ENCODE assay signal across 18 cellular contexts in genomic region chr12:47273191-47273626, GRCh38.
DNase-seq lines count a peak whose midpoint lies in the region; ATAC-seq and TF ChIP-seq lines count a peak whose summit lies in the region.
"Had no signal": no experiment of that assay in that cellular context is flagged by ENCODE, and none has a peak within 500 bp of the region (broad histone marks: within the 10 kb centered on the region; RNA-seq: fewer than 3 reads in every experiment).

No MANE protein-coding gene starts in this region.

- H3K36me3 ChIP-seq in breast epithelium (no peaks in the 10 kb centered on the region), tibial artery (no peaks in the 10 kb centered on the region), esophagus squamous epithelium (no peaks in the 10 kb centered on the region)
- H3K36me3 ChIP-seq: thoracic aorta had no signal

- DNase-seq in MCF 10A (ENCODE audit: unreplicated experiment): peak; percentile 70
- no peak for DNase-seq in breast epithelium (ENCODE audit: low spot score in 2 of 2)
- DNase-seq in activated T-helper 2 cell treated with anti-CD3 and anti-CD28 coated beads, Interferon-gamma antibody, Interleukin-2, Interleukin-4, amounts not matched to agents 10 μg/mL and 5 μg/mL and 100 μg/mL, durations not matched to agents 14 hours and 24 hours and 36 hours (ENCODE audit: low spot score): no peak
- DNase-seq in islet precursor cell: peak; percentile 64
- no peak for DNase-seq in tibial artery
- DNase-seq in DMS 273 (lab: John Stamatoyannopoulos, UW; ENCODE audit: unreplicated experiment): no peak
- no peak for DNase-seq in esophagus squamous epithelium (lab: John Stamatoyannopoulos, UW)
- no peak for DNase-seq in left lobe of liver (ENCODE audit: low spot score)
- DNase-seq: activated CD8-positive, alpha-beta memory T cell treated with anti-CD3 and anti-CD28 coated beads, Interleukin-2, amount 50 U/mL, for 4 hours; amygdala; DMS 273 treated with DMSO at 0.1 percent for 48 hours; hypothalamus; MM.1S; NCI-H2029; NCI-H524 had no signal

- peak overlapping the region; percentile 44 for H3K27ac Mint-ChIP-seq in MCF 10A (ENCODE audit: low read depth, unreplicated experiment)
- H3K27ac Mint-ChIP-seq in activated T-helper 2 cell treated with anti-CD3 and anti-CD28 coated beads, Interferon-gamma antibody, Interleukin-2, Interleukin-4, amounts not matched to agents 10 μg/mL and 5 μg/mL and 100 μg/mL, durations not matched to agents 14 hours and 24 hours and 36 hours: peak overlapping the region; percentile 8
- H3K27ac Mint-ChIP-seq: WTC11 had no signal

- TF ChIP-seq POLR2A in breast epithelium (IDR thresholded peaks at IDR 0.05): no peak
- TF ChIP-seq POLR2A in esophagus squamous epithelium (IDR thresholded peaks at IDR 0.05): no peak

- CTCF ChIA-PET in MCF 10A (lab: Yijun Ruan, JAX): interaction anchor here (0.6 to 1.4 kb wide), 5 partner anchors 11 to 124 kb away, joined by 3 to 4 read pairs (median 4); no protein-coding TSS in a partner anchor

- H3K9me3 ChIP-seq in breast epithelium (no peaks in the 10 kb centered on the region), tibial artery (no peaks in the 10 kb centered on the region), esophagus squamous epithelium (no peaks in the 10 kb centered on the region)
- H3K9me3 ChIP-seq: thoracic aorta had no signal

- H3K36me3 Mint-ChIP-seq in MCF 10A (ENCODE audit: insufficient read depth, unreplicated experiment): no peaks in the 10 kb centered on the region
- no peaks in the 10 kb centered on the region for H3K36me3 Mint-ChIP-seq in activated T-helper 2 cell treated with anti-CD3 and anti-CD28 coated beads, Interferon-gamma antibody, Interleukin-2, Interleukin-4, amounts not matched to agents 10 μg/mL and 5 μg/mL and 100 μg/mL, durations not matched to agents 14 hours and 24 hours and 36 hours (ENCODE audit: low read depth)
- H3K36me3 Mint-ChIP-seq: WTC11 had no signal

- no peaks in the 10 kb centered on the region for H3K27me3 ChIP-seq in breast epithelium
- H3K27me3 ChIP-seq in tibial artery: no peaks in the 10 kb centered on the region
- H3K27me3 ChIP-seq in esophagus squamous epithelium: no peaks in the 10 kb centered on the region

- TF ChIP-seq CTCF in MCF 10A (IDR thresholded peaks at IDR 0.05; ENCODE audit: unreplicated experiment) (no peak), breast epithelium (IDR thresholded peaks at IDR 0.05) (no peak), tibial artery (IDR thresholded peaks at IDR 0.05) (no peak), esophagus squamous epithelium (IDR thresholded peaks at IDR 0.05) (no peak)

- POLR2A ChIA-PET in MCF 10A (lab: Yijun Ruan, JAX): interaction anchor here (0.6 to 2.5 kb wide), 11 partner anchors 21 to 1283 kb away, joined by 3 to 10 read pairs (median 3); no protein-coding TSS in a partner anchor

- BruUV-seq in MCF 10A (replicated peaks; lab: Mats Ljungman, UMichigan): no TSS peak

- no peaks in the 10 kb centered on the region for H3K27me3 Mint-ChIP-seq in MCF 10A (ENCODE audit: insufficient read depth, unreplicated experiment)
- H3K27me3 Mint-ChIP-seq in activated T-helper 2 cell treated with anti-CD3 and anti-CD28 coated beads, Interferon-gamma antibody, Interleukin-2, Interleukin-4, amounts not matched to agents 10 μg/mL and 5 μg/mL and 100 μg/mL, durations not matched to agents 14 hours and 24 hours and 36 hours (ENCODE audit: low read depth): no peaks in the 10 kb centered on the region

- peaks cover 14% of the 10 kb centered on the region for H3K9me3 Mint-ChIP-seq in MCF 10A (ENCODE audit: unreplicated experiment)
- peaks cover 4% of the 10 kb centered on the region for H3K9me3 Mint-ChIP-seq in activated T-helper 2 cell treated with anti-CD3 and anti-CD28 coated beads, Interferon-gamma antibody, Interleukin-2, Interleukin-4, amounts not matched to agents 10 μg/mL and 5 μg/mL and 100 μg/mL, durations not matched to agents 14 hours and 24 hours and 36 hours

- 46 to 52% methylated on average over 4 of the region's 4 CpGs for WGBS in esophagus squamous epithelium, 2 donors

- no peak for ATAC-seq in left lobe of liver
- ATAC-seq: WTC11 had no signal

- intact Hi-C loops in MCF 10A (cut with micrococcal nuclease): no loop called here
- intact Hi-C loops in breast epithelium (cut with DNase I; ENCODE audit: low total_unique reads): no loop called here
- intact Hi-C loops in activated T-helper 2 cell treated with anti-CD3 and anti-CD28 coated beads, Interferon-gamma antibody, Interleukin-2, Interleukin-4, amounts not matched to agents 10 μg/mL and 5 μg/mL and 100 μg/mL, durations not matched to agents 14 hours and 24 hours and 36 hours (cut with micrococcal nuclease): loop anchor here (10.0 kb wide), 1 partner anchor 612 kb away; no protein-coding TSS in a partner anchor
- intact Hi-C loops in tibial artery (cut with DNase I; ENCODE audit: low total_unique reads): no loop called here
- intact Hi-C loops in esophagus squamous epithelium (cut with DNase I): no loop called here

- H3K4me1 Mint-ChIP-seq in MCF 10A (ENCODE audit: insufficient read depth, unreplicated experiment): peaks cover 70% of the 10 kb centered on the region
- H3K4me1 Mint-ChIP-seq in activated T-helper 2 cell treated with anti-CD3 and anti-CD28 coated beads, Interferon-gamma antibody, Interleukin-2, Interleukin-4, amounts not matched to agents 10 μg/mL and 5 μg/mL and 100 μg/mL, durations not matched to agents 14 hours and 24 hours and 36 hours (ENCODE audit: low read depth): peaks cover 83% of the 10 kb centered on the region

- H3K4me3 Mint-ChIP-seq in MCF 10A (ENCODE audit: unreplicated experiment): no peak overlapping the region
- H3K4me3 Mint-ChIP-seq in activated T-helper 2 cell treated with anti-CD3 and anti-CD28 coated beads, Interferon-gamma antibody, Interleukin-2, Interleukin-4, amounts not matched to agents 10 μg/mL and 5 μg/mL and 100 μg/mL, durations not matched to agents 14 hours and 24 hours and 36 hours (ENCODE audit: low read depth): no peak overlapping the region
- H3K4me3 Mint-ChIP-seq: neural crest cell, WTC11 had no signal

- H3K27ac ChIP-seq in breast epithelium: peak overlapping the region in 1 of 2 donors; percentile 72
- no peak overlapping the region for H3K27ac ChIP-seq in tibial artery
- H3K27ac ChIP-seq in esophagus squamous epithelium: no peak overlapping the region
- H3K27ac ChIP-seq: thoracic aorta had no signal

- H3K4me3 ChIP-seq in breast epithelium (no peak overlapping the region), tibial artery (no peak overlapping the region), esophagus squamous epithelium (no peak overlapping the region)
- H3K4me3 ChIP-seq: thoracic aorta had no signal

- H3K4me1 ChIP-seq in breast epithelium: no peaks in the 10 kb centered on the region
- peaks cover 0 to 11% (median 0%) of the 10 kb centered on the region in 4 donors for H3K4me1 ChIP-seq in tibial artery
- peaks cover 14 to 42% (median 23%) of the 10 kb centered on the region in 3 donors for H3K4me1 ChIP-seq in esophagus squamous epithelium

Comparison
In these comparisons a context has a peak if more than half of its experiments do, and no peak if none do; other contexts are left out.
1. DNase-seq: peak in MCF 10A (single experiment) and islet precursor cell (single experiment); none in breast epithelium (0 of 2), activated T-helper 2 cell treated with anti-CD3 and anti-CD28 coated beads, Interferon-gamma antibody, Interleukin-2, Interleukin-4, amounts not matched to agents 10 μg/mL and 5 μg/mL and 100 μg/mL, durations not matched to agents 14 hours and 24 hours and 36 hours (single experiment), tibial artery (0 of 2), DMS 273 (single experiment), esophagus squamous epithelium (single experiment) and left lobe of liver (single experiment).